ENCODE assay signal across 14 cellular contexts in the genomic region with DNA sequence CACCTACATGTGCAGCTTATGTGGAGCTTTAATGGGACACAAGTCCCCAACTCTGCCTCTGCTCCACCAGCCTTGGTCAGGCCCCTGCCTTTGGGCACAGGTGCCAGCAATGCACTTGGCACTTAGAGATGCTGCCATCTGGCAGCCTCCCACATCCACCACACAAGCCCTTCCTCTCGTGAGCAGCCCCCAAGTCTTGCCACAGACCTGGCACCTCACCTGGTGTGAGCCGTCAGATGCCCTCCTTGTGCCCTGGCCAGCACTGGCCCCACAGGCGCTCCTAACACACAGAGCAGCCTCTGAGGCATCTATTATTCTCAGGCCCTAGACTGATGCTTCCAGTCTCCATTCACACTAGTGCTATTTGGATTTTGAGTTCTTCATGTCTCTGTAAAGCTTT. TPM values are rescaled to one million over a fixed set of nuclear protein-coding genes. Genes with fewer than 3 reads are reported as not detected.
DNase-seq lines count a peak whose midpoint lies in the region; ATAC-seq and TF ChIP-seq lines count a peak whose summit lies in the region.
"Had no signal": no experiment of that assay in that cellular context is flagged by ENCODE, and none has a peak within 500 bp of the region (broad histone marks: within the 10 kb centered on the region; RNA-seq: fewer than 3 reads in every experiment).

No MANE protein-coding gene starts in this region.

- peak overlapping the region; percentile 27 for H3K27ac Mint-ChIP-seq in T-helper 1 cell treated with Interleukin-12 subunit alpha and Interleukin-12 subunit beta and Interleukin-4 antibody, amounts not matched to agents 30 μg/mL and 1 μg/mL, for 36 hours
- H3K27ac Mint-ChIP-seq in endodermal cell, result peak overlapping the region; percentile 21
- peak overlapping the region; percentile 94 for H3K27ac Mint-ChIP-seq in stimulated activated memory B cell treated with anti-CD40 and anti-IgM and Interleukin-4, amounts not matched to agents 10 μg/mL and 1 μg/mL and 100 μg/mL, for 72 hours

- DNase-seq in T-helper 1 cell (no peak), endodermal cell (no peak), NCI-H345 treated with DMSO at 0.1 percent for 48 hours (lab: John Stamatoyannopoulos, UW; ENCODE audit: unreplicated experiment) (no peak), HuH-7 (ENCODE audit: low spot score) (no peak)
- DNase-seq: activated CD4-positive, CD25-positive, alpha-beta regulatory T cell; activated T-cell treated with anti-CD3 and anti-CD28 coated beads, Interleukin-2, amount 50 U/mL, for 48 hours; NK-92 treated with Interleukin-12 subunit alpha and Interleukin-12 subunit beta, amount 100 ng/mL, for 24 hours; trophoblast cell had no signal

- H2AFZ ChIP-seq in OCI-LY1 (ENCODE audit: low read length), result no peak overlapping the region

- H3K9me2 ChIP-seq in OCI-LY1 (ENCODE audit: low read depth, low read length), result no peaks in the 10 kb centered on the region

- H3K27ac ChIP-seq in OCI-LY1 (ENCODE audit: low read depth, low read length, poor library complexity, severe bottlenecking), result peak overlapping the region; percentile 51
- H3K27ac ChIP-seq in endodermal cell (ENCODE audit: low read depth, low read length), result no peak overlapping the region
- H3K27ac ChIP-seq: colonic mucosa had no signal

- H3K4me1 Mint-ChIP-seq in T-helper 1 cell treated with Interleukin-12 subunit alpha and Interleukin-12 subunit beta and Interleukin-4 antibody, amounts not matched to agents 30 μg/mL and 1 μg/mL, for 36 hours (ENCODE audit: low read depth), result peaks cover 4% of the 10 kb centered on the region
- no peaks in the 10 kb centered on the region for H3K4me1 Mint-ChIP-seq in endodermal cell
- peaks cover 55% of the 10 kb centered on the region for H3K4me1 Mint-ChIP-seq in stimulated activated memory B cell treated with anti-CD40 and anti-IgM and Interleukin-4, amounts not matched to agents 10 μg/mL and 1 μg/mL and 100 μg/mL, for 72 hours

- H3K4me3 Mint-ChIP-seq in T-helper 1 cell treated with Interleukin-12 subunit alpha and Interleukin-12 subunit beta and Interleukin-4 antibody, amounts not matched to agents 30 μg/mL and 1 μg/mL, for 36 hours, result no peak overlapping the region
- H3K4me3 Mint-ChIP-seq in endodermal cell, result no peak overlapping the region
- H3K4me3 Mint-ChIP-seq in stimulated activated memory B cell treated with anti-CD40 and anti-IgM and Interleukin-4, amounts not matched to agents 10 μg/mL and 1 μg/mL and 100 μg/mL, for 72 hours, result peak overlapping the region; percentile 41

- H3K27me3 Mint-ChIP-seq in T-helper 1 cell treated with Interleukin-12 subunit alpha and Interleukin-12 subunit beta and Interleukin-4 antibody, amounts not matched to agents 30 μg/mL and 1 μg/mL, for 36 hours (ENCODE audit: low read depth), result no peaks in the 10 kb centered on the region
- H3K27me3 Mint-ChIP-seq in endodermal cell (ENCODE audit: insufficient read depth), result no peaks in the 10 kb centered on the region
- no peaks in the 10 kb centered on the region for H3K27me3 Mint-ChIP-seq in stimulated activated memory B cell treated with anti-CD40 and anti-IgM and Interleukin-4, amounts not matched to agents 10 μg/mL and 1 μg/mL and 100 μg/mL, for 72 hours

- no peak overlapping the region for H3K9ac ChIP-seq in OCI-LY1 (ENCODE audit: low read length)
- no peak overlapping the region for H3K9ac ChIP-seq in endodermal cell (ENCODE audit: extremely low read depth, low read length, poor library complexity, severe bottlenecking)

- H4K20me1 ChIP-seq in OCI-LY1 (ENCODE audit: insufficient read depth, low read length), result no peaks in the 10 kb centered on the region

- H3K36me3 ChIP-seq in OCI-LY1 (ENCODE audit: insufficient read depth, low read length) (peaks cover 61% of the 10 kb centered on the region; the same call in 1 of the 2 replicates), endodermal cell (ENCODE audit: control insufficient read depth, insufficient read depth, low read length) (peaks cover 15% of the 10 kb centered on the region)

- H3K36me3 Mint-ChIP-seq in T-helper 1 cell treated with Interleukin-12 subunit alpha and Interleukin-12 subunit beta and Interleukin-4 antibody, amounts not matched to agents 30 μg/mL and 1 μg/mL, for 36 hours (ENCODE audit: low read depth), result peaks cover 17% of the 10 kb centered on the region
- peaks cover 26% of the 10 kb centered on the region for H3K36me3 Mint-ChIP-seq in endodermal cell (ENCODE audit: low read depth)
- H3K36me3 Mint-ChIP-seq in stimulated activated memory B cell treated with anti-CD40 and anti-IgM and Interleukin-4, amounts not matched to agents 10 μg/mL and 1 μg/mL and 100 μg/mL, for 72 hours, result peaks cover 39% of the 10 kb centered on the region

- no peak overlapping the region for H3K4me3 ChIP-seq in OCI-LY1 (ENCODE audit: low read depth, low read length, poor library complexity, severe bottlenecking)
- H3K4me3 ChIP-seq in endodermal cell (ENCODE audit: low read length), result no peak overlapping the region
- H3K4me3 ChIP-seq: colonic mucosa had no signal

- H3K4me1 ChIP-seq in OCI-LY1 (ENCODE audit: insufficient read depth, low read length, severe bottlenecking), result peaks cover 38% of the 10 kb centered on the region
- H3K4me1 ChIP-seq in endodermal cell (ENCODE audit: control insufficient read depth, insufficient read depth, low read length), result no peaks in the 10 kb centered on the region
- H3K4me1 ChIP-seq: colonic mucosa had no signal

- 90% methylated on average over 3 of the region's 3 CpGs; no CpG with 5 or more reads in 1 of the 2 experiments for WGBS in endodermal cell (ENCODE audit: insufficient coverage in 1 of 2, insufficient read length in 1 of 2), 2 experiments

- H3K9me3 ChIP-seq in OCI-LY1 (ENCODE audit: low read length) (no peaks in the 10 kb centered on the region), endodermal cell (ENCODE audit: control insufficient read depth, low read length) (no peaks in the 10 kb centered on the region)
- H3K9me3 ChIP-seq: colonic mucosa had no signal

- no peak for ATAC-seq in stimulated activated memory B cell treated with anti-CD40 and anti-IgM and Interleukin-4, amounts not matched to agents 10 μg/mL and 1 μg/mL and 100 μg/mL, for 72 hours
- ATAC-seq in GM21381 (IDR thresholded peaks at IDR 0.05; ENCODE audit: unreplicated experiment), result no peak
- ATAC-seq: HepG2 had no signal

- H3K79me2 ChIP-seq in OCI-LY1 (ENCODE audit: insufficient read depth, low read length), result no peaks in the 10 kb centered on the region

- H3K4me2 ChIP-seq in OCI-LY1 (ENCODE audit: low read length), result peak overlapping the region; percentile 16; the same call in 1 of the 2 replicates

- no peaks in the 10 kb centered on the region for H3K9me3 Mint-ChIP-seq in T-helper 1 cell treated with Interleukin-12 subunit alpha and Interleukin-12 subunit beta and Interleukin-4 antibody, amounts not matched to agents 30 μg/mL and 1 μg/mL, for 36 hours
- no peaks in the 10 kb centered on the region for H3K9me3 Mint-ChIP-seq in endodermal cell
- no peaks in the 10 kb centered on the region for H3K9me3 Mint-ChIP-seq in stimulated activated memory B cell treated with anti-CD40 and anti-IgM and Interleukin-4, amounts not matched to agents 10 μg/mL and 1 μg/mL and 100 μg/mL, for 72 hours

- TF ChIP-seq CTCF in OCI-LY1 (IDR thresholded peaks at IDR 0.05; ENCODE audit: low read length), result no peak
- TF ChIP-seq CTCF in endodermal cell (conservative IDR thresholded peaks at IDR 0.05), result no peak

- H3K27me3 ChIP-seq in OCI-LY1 (ENCODE audit: insufficient read depth, low read length), result no peaks in the 10 kb centered on the region
- no peaks in the 10 kb centered on the region for H3K27me3 ChIP-seq in endodermal cell (ENCODE audit: control insufficient read depth, insufficient read depth, low read length, poor library complexity, severe bottlenecking)
- H3K27me3 ChIP-seq: colonic mucosa had no signal

- H3F3A ChIP-seq in OCI-LY1 (ENCODE audit: insufficient read depth, low read length), result no peaks in the 10 kb centered on the region

RNA-seq across cellular contexts. Expression of a gene that starts 24.5 kb away (rescaled TPM):
- total RNA-seq in endodermal cell, result not detected
- polyA plus RNA-seq in endodermal cell (2013, experiment 1 of 2), result not detected
- not detected for polyA plus RNA-seq in endodermal cell (2013, experiment 2 of 2)

Comparison
In these comparisons a context has a peak if more than half of its experiments do, and no peak if none do; other contexts are left out.
1. H3K27ac Mint-ChIP-seq: peak in every context shown above with its lines; median percentile 94 in stimulated activated memory B cell treated with anti-CD40 and anti-IgM and Interleukin-4, amounts not matched to agents 10 μg/mL and 1 μg/mL and 100 μg/mL, for 72 hours; 27 in T-helper 1 cell treated with Interleukin-12 subunit alpha and Interleukin-12 subunit beta and Interleukin-4 antibody, amounts not matched to agents 30 μg/mL and 1 μg/mL, for 36 hours; 21 in endodermal cell.